6 cellular contexts compared by ENCODE assay signal in the genomic region with DNA sequence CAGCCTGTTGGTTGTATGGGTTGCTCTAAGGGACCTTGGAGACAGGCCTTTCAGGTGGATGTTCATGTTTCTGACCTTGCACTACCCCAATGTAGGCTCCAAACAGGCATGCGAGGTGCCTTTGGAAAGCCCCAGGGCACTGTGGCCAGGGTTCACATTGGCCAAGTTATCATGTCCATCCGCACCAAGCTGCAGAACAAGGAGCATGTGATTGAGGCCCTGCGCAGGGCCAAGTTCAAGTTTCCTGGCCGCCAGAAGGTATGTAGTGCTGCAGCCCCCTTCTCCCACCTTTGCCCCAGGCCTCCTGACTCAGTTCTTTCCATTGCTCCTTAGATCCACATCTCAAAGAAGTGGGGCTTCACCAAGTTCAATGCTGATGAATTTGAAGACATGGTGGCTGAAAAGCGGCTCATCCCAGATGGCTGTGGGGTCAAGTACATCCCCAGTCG. TPM values are rescaled to one million over a fixed set of nuclear protein-coding genes. Genes with fewer than 3 reads are reported as not detected.
A peak's percentile ranks its signal among the peaks of the same experiment; 100 is the strongest.
DNase-seq lines count a peak whose midpoint lies in the region; ATAC-seq and TF ChIP-seq lines count a peak whose summit lies in the region.
"Not testable (repeated sequence)": the region's sequence is repeated elsewhere in the genome, so short reads cannot be mapped to it uniquely, and the experiment has no call there.

No MANE protein-coding gene starts in this region.

- not testable (repeated sequence) for H2BK120ac ChIP-seq in trophoblast cell (ENCODE audit: insufficient read depth, low read length, poor library complexity)

- H3K14ac ChIP-seq in trophoblast cell (ENCODE audit: low read length), result not testable (repeated sequence)

- H3K9ac ChIP-seq in trophoblast cell (ENCODE audit: low read length), result not testable (repeated sequence)

- 86% methylated on average over 1 of the region's 6 CpGs; no CpG with 5 or more reads in 1 of the 2 donors for WGBS in gastroesophageal sphincter (ENCODE audit: low coverage in 1 of 2), 2 donors
- WGBS in trophoblast cell (ENCODE audit: extremely low coverage, insufficient coverage, insufficient read length), result no CpG with 5 or more reads among the region's 6 CpGs

- H2AFZ ChIP-seq in trophoblast cell (ENCODE audit: insufficient read depth, low read length, poor library complexity), result not testable (repeated sequence)

- CTCF ChIA-PET in AG04450 (lab: Charles Lee), result not testable (repeated sequence)

- not testable (repeated sequence) for H3K4ac ChIP-seq in trophoblast cell (ENCODE audit: low read depth, low read length)

- in situ Hi-C loops in astrocyte of the cerebellum (cut with HindIII; ENCODE audit: low sequenced_read_pairs), result not testable (repeated sequence)

- not testable (repeated sequence) for H3K27me3 ChIP-seq in AG04450 (ENCODE audit: control insufficient read depth, insufficient read depth, low read length); gastroesophageal sphincter; trophoblast cell (ENCODE audit: insufficient read depth, low read length)

- H3K18ac ChIP-seq in trophoblast cell (ENCODE audit: low read length), result not testable (repeated sequence)

- ATAC-seq in gastroesophageal sphincter, result not testable (repeated sequence)

- peak overlapping the region; percentile 69 for H3K4me2 ChIP-seq in trophoblast cell (ENCODE audit: low read length)

- H4K8ac ChIP-seq in trophoblast cell (ENCODE audit: low read depth, low read length), result not testable (repeated sequence)

- not testable (repeated sequence) for H2BK12ac ChIP-seq in trophoblast cell (ENCODE audit: low read length)

- POLR2A ChIA-PET in AG04450 (lab: Yijun Ruan, JAX), result interaction anchor here (0.6 kb wide), 1 partner anchor 26 kb away, joined by 3 read pairs; no protein-coding TSS in a partner anchor

- not testable (repeated sequence) for H3K27ac ChIP-seq in AG04450 (ENCODE audit: low read depth, low read length); trophoblast cell (ENCODE audit: low read depth, low read length)
- peak overlapping the region in 3 of 4 donors; percentile 92 to 96 (median 96) for H3K27ac ChIP-seq in gastroesophageal sphincter

- peaks cover 0 to 36% of the 10 kb centered on the region in 2 donors for H3K36me3 ChIP-seq in gastroesophageal sphincter
- peaks cover 24 to 27% of the 10 kb centered on the region in 2 experiments for H3K36me3 ChIP-seq in trophoblast cell (ENCODE audit: control insufficient read depth in 1 of 2, insufficient read depth in 2 of 2, low read length in 2 of 2)

- not testable (repeated sequence) for H2BK5ac ChIP-seq in trophoblast cell (ENCODE audit: low read depth, low read length, poor library complexity)

- not testable (repeated sequence) for H4K12ac ChIP-seq in trophoblast cell (ENCODE audit: low read depth, low read length)

- H3K4me1 ChIP-seq in gastroesophageal sphincter, result peaks cover 0 to 40% (median 4%) of the 10 kb centered on the region in 3 donors
- not testable (repeated sequence) for H3K4me1 ChIP-seq in trophoblast cell (ENCODE audit: control insufficient read depth in 1 of 2, insufficient read depth in 2 of 2, low read length in 2 of 2)

- H3K4me3 ChIP-seq in AG04450 (ENCODE audit: low read depth, low read length), result peak overlapping the region; percentile 84
- peak overlapping the region; percentile 88 for H3K4me3 ChIP-seq in HFF-Myc (replicated peaks; ENCODE audit: low read depth, low read length)
- H3K4me3 ChIP-seq in WI38 (ENCODE audit: low read depth, low read length), result peak overlapping the region; percentile 82
- peak overlapping the region; percentile 88 for H3K4me3 ChIP-seq in astrocyte of the cerebellum (ENCODE audit: low read depth, low read length)
- H3K4me3 ChIP-seq in gastroesophageal sphincter, result peak overlapping the region in 1 of 2 donors; percentile 73
- not testable (repeated sequence) for H3K4me3 ChIP-seq in trophoblast cell (ENCODE audit: low read depth, low read length)

- not testable (repeated sequence) for TF ChIP-seq EP300 in gastroesophageal sphincter (IDR thresholded peaks at IDR 0.05)

- not testable (repeated sequence) for H4K91ac ChIP-seq in trophoblast cell (ENCODE audit: low read depth, low read length)

- H3K9me3 ChIP-seq in AG04450 (ENCODE audit: control insufficient read depth, insufficient read depth, low read length); gastroesophageal sphincter; trophoblast cell (ENCODE audit: insufficient read depth, low read depth, low read length): not testable (repeated sequence)

- H3K79me1 ChIP-seq in trophoblast cell (ENCODE audit: low read length), result peaks cover 15% of the 10 kb centered on the region

- TF ChIP-seq POLR2A in gastroesophageal sphincter (IDR thresholded peaks at IDR 0.05), result not testable (repeated sequence)

- not testable (repeated sequence) for H2AK5ac ChIP-seq in trophoblast cell (ENCODE audit: low read length)

- not testable (repeated sequence) for DNase-seq in AG04450 (ENCODE audit: low read depth, low spot score); HFF-Myc (ENCODE audit: extremely low read depth, low read depth); astrocyte of the cerebellum (ENCODE audit: low read depth); trophoblast cell

- TF ChIP-seq CTCF in AG04450 (IDR thresholded peaks at IDR 0.05; ENCODE audit: low read depth, low read length); HFF-Myc (IDR thresholded peaks at IDR 0.05; ENCODE audit: low read depth, low read length, missing control alignments); WI38 (IDR thresholded peaks at IDR 0.05; ENCODE audit: low read depth, low read length); astrocyte of the cerebellum (IDR thresholded peaks at IDR 0.05; ENCODE audit: low read depth, low read length, missing control alignments); gastroesophageal sphincter (IDR thresholded peaks at IDR 0.05): not testable (repeated sequence)

- H3K23ac ChIP-seq in trophoblast cell (ENCODE audit: low read length), result not testable (repeated sequence)

- H3K79me2 ChIP-seq in trophoblast cell (ENCODE audit: control insufficient read depth, insufficient read depth, low read length, poor library complexity), result not testable (repeated sequence)

RNA-seq across cellular contexts. Expression of a gene that starts 2.2 kb away (rescaled TPM):
- 3,912 and 4,828 TPM in 2 replicates for polyA plus RNA-seq in AG04450 (2011; rRNA removed)
- polyA minus RNA-seq in AG04450 (2011; rRNA and poly(A)+ RNA removed), result 1,196 and 1,530 TPM in 2 replicates
- 1,000 to 10,000 TPM; 3,970 to 7,427 (median 5,392) TPM for total RNA-seq in gastroesophageal sphincter
- 2,879 and 2,940 TPM in 2 replicates for polyA plus RNA-seq in trophoblast cell (2013)

RNA-seq across cellular contexts. Expression of a gene that starts 8.7 kb away (rescaled TPM):
- 25.7 and 36.6 TPM in 2 replicates for polyA plus RNA-seq in AG04450 (2011; rRNA removed)
- 17.5 and 27.0 TPM in 2 replicates for polyA minus RNA-seq in AG04450 (2011; rRNA and poly(A)+ RNA removed)
- 10 to 100 TPM; 11.1 to 29.3 (median 22.3) TPM for total RNA-seq in gastroesophageal sphincter
- 19.1 and 20.0 TPM in 2 replicates for polyA plus RNA-seq in trophoblast cell (2013)

RNA-seq across cellular contexts. Expression of a gene that starts 10.9 kb away (rescaled TPM):
- 13.0 and 15.3 TPM in 2 replicates for polyA plus RNA-seq in AG04450 (2011; rRNA removed)
- 11.5 and 14.0 TPM in 2 replicates for polyA minus RNA-seq in AG04450 (2011; rRNA and poly(A)+ RNA removed)
- 10 to 100 TPM; 11.7 to 54.5 (median 24.4) TPM for total RNA-seq in gastroesophageal sphincter
- 14.4 and 14.7 TPM in 2 replicates for polyA plus RNA-seq in trophoblast cell (2013)

RNA-seq across cellular contexts. Expression of a gene that starts 21.3 kb away (rescaled TPM):
- polyA plus RNA-seq in AG04450 (2011; rRNA removed), result 30.2 and 30.8 TPM in 2 replicates
- 32.1 and 34.1 TPM in 2 replicates for polyA minus RNA-seq in AG04450 (2011; rRNA and poly(A)+ RNA removed)
- total RNA-seq in gastroesophageal sphincter, result 10 to 100 TPM; 41.0 to 58.6 (median 50.6) TPM
- polyA plus RNA-seq in trophoblast cell (2013), result 70.7 and 72.7 TPM in 2 replicates

RNA-seq across cellular contexts. Expression of a gene that starts 26.0 kb away (rescaled TPM):
- polyA plus RNA-seq in AG04450 (2011; rRNA removed), result 605 and 863 TPM in 2 replicates
- polyA minus RNA-seq in AG04450 (2011; rRNA and poly(A)+ RNA removed), result 2,648 and 3,897 TPM in 2 replicates
- total RNA-seq in gastroesophageal sphincter, result over 10,000 TPM in 1 of 4 donors, 1,000 to 10,000 TPM in 3; 7,815 to 15,318 (median 8,757) TPM
- 739 and 796 TPM in 2 replicates for polyA plus RNA-seq in trophoblast cell (2013)
